ENCODE assay signal across 18 cellular contexts in genomic region chr9:127205952-127206351, GRCh38.
"Had no signal": no experiment of that assay in that cellular context is flagged by ENCODE, and none has a peak within 500 bp of the region (broad histone marks: within the 10 kb centered on the region; RNA-seq: fewer than 3 reads in every experiment).

No MANE protein-coding gene starts in this region.

- H3K4me3 Mint-ChIP-seq: central memory CD8-positive, alpha-beta T cell; memory B cell; nephron progenitor cell; stimulated activated memory B cell treated with anti-CD40 and anti-IgM and Interleukin-4, amounts not matched to agents 10 μg/mL and 1 μg/mL and 100 μg/mL, for 72 hours; type B pancreatic cell had no signal

- H3K27ac Mint-ChIP-seq: memory B cell; nephron progenitor cell; stimulated activated memory B cell treated with anti-CD40 and anti-IgM and Interleukin-4, amounts not matched to agents 10 μg/mL and 1 μg/mL and 100 μg/mL, for 72 hours; type B pancreatic cell had no signal

- H3K4me1 Mint-ChIP-seq: central memory CD8-positive, alpha-beta T cell; memory B cell; naive B cell; stimulated activated memory B cell treated with anti-CD40 and anti-IgM and Interleukin-4, amounts not matched to agents 10 μg/mL and 1 μg/mL and 100 μg/mL, for 72 hours had no signal

- H3K9me3 Mint-ChIP-seq: central memory CD8-positive, alpha-beta T cell; memory B cell; naive B cell; nephron progenitor cell; stimulated activated memory B cell treated with anti-CD40 and anti-IgM and Interleukin-4, amounts not matched to agents 10 μg/mL and 1 μg/mL and 100 μg/mL, for 72 hours; type B pancreatic cell had no signal

- H3K27ac ChIP-seq: coronary artery, esophagus muscularis mucosa, foreskin keratinocyte, right lobe of liver, testis, tibial artery had no signal

- H3K4me1 ChIP-seq: foreskin keratinocyte, right lobe of liver, tibial artery had no signal

- H3K9me3 ChIP-seq: esophagus muscularis mucosa, right lobe of liver, testis, tibial artery had no signal

- H3K36me3 ChIP-seq: right lobe of liver had no signal

- H3K27me3 ChIP-seq: esophagus muscularis mucosa, right lobe of liver, testis, tibial artery had no signal

- H3K36me3 Mint-ChIP-seq: naive B cell, type B pancreatic cell had no signal

- H3K27me3 Mint-ChIP-seq: central memory CD8-positive, alpha-beta T cell; memory B cell; naive B cell; stimulated activated memory B cell treated with anti-CD40 and anti-IgM and Interleukin-4, amounts not matched to agents 10 μg/mL and 1 μg/mL and 100 μg/mL, for 72 hours; type B pancreatic cell had no signal

- DNase-seq: dermis blood vessel endothelial cell; effector memory CD4-positive, alpha-beta T cell; foreskin keratinocyte; kidney; naive B cell; nephron progenitor cell; right lobe of liver; stimulated activated CD4-positive, alpha-beta T cell treated with anti-CD3 and anti-CD28 coated beads, Interleukin-4, amount 100 ng/mL, for 4 hours; stimulated activated naive CD8-positive, alpha-beta T cell treated with anti-CD3 and anti-CD28 coated beads, Interleukin-15, Interleukin-2, amounts not matched to agents 100 U/mL and 50 U/mL, for 24 hours; testis; tibial artery had no signal

- H3K4me3 ChIP-seq: coronary artery, esophagus muscularis mucosa, lung, right lobe of liver, testis, tibial artery had no signal
